11 cellular contexts compared by ENCODE assay signal in genomic region chr2:95042472-95043271, GRCh38. TPM values are rescaled to one million over a fixed set of nuclear protein-coding genes. Genes with fewer than 3 reads are reported as not detected.
A peak's percentile ranks its signal among the peaks of the same experiment; 100 is the strongest.
DNase-seq lines count a peak whose midpoint lies in the region; ATAC-seq and TF ChIP-seq lines count a peak whose summit lies in the region.
"Had no signal": no experiment of that assay in that cellular context is flagged by ENCODE, and none has a peak within 500 bp of the region (broad histone marks: within the 10 kb centered on the region; RNA-seq: fewer than 3 reads in every experiment).

No MANE protein-coding gene starts in this region.

- peaks cover 41 to 89% (median 64%) of the 10 kb centered on the region in 4 donors for H3K4me1 Mint-ChIP-seq in CD4-positive, alpha-beta memory T cell
- peaks cover 56% of the 10 kb centered on the region for H3K4me1 Mint-ChIP-seq in activated T-helper 17 cell treated with anti-CD3 and anti-CD28 coated beads, Interleukin-2, amount 50 U/mL, for 72 hours
- H3K4me1 Mint-ChIP-seq in osteocyte (ENCODE audit: unreplicated experiment): no peaks in the 10 kb centered on the region

- H3K36me3 ChIP-seq in CD4-positive, alpha-beta memory T cell (ENCODE audit: insufficient read depth, low read length): no peaks in the 10 kb centered on the region
- H3K36me3 ChIP-seq in lung (ENCODE audit: control insufficient read depth in 2 of 2, insufficient read depth in 2 of 2, low read length in 2 of 2): no peaks in the 10 kb centered on the region

- CTCF ChIA-PET in CD4-positive, alpha-beta memory T cell (lab: Charles Lee; ENCODE audit: partially characterized antibody): interaction anchor here (1.1 to 6.0 kb wide), 8 partner anchors 9 to 35 kb away, joined by 3 to 59 read pairs (median 12); no protein-coding TSS in a partner anchor

- no peaks in the 10 kb centered on the region for H3K9me3 Mint-ChIP-seq in CD4-positive, alpha-beta memory T cell
- H3K9me3 Mint-ChIP-seq in activated T-helper 17 cell treated with anti-CD3 and anti-CD28 coated beads, Interleukin-2, amount 50 U/mL, for 72 hours: peaks cover 16% of the 10 kb centered on the region
- peaks cover 10% of the 10 kb centered on the region for H3K9me3 Mint-ChIP-seq in osteocyte (ENCODE audit: unreplicated experiment)

- peak overlapping the region in 6 of 7 donors; percentile 22 to 82 (median 61) for H3K27ac Mint-ChIP-seq in CD4-positive, alpha-beta memory T cell
- peak overlapping the region; percentile 64 for H3K27ac Mint-ChIP-seq in activated T-helper 17 cell treated with anti-CD3 and anti-CD28 coated beads, Interleukin-2, amount 50 U/mL, for 72 hours
- no peak overlapping the region for H3K27ac Mint-ChIP-seq in osteocyte (ENCODE audit: unreplicated experiment)

- WGBS in lung, 2 donors: 52 to 70% methylated on average over 7 of the region's 7 CpGs

- ATAC-seq in GM21576 (IDR thresholded peaks at IDR 0.05; ENCODE audit: unreplicated experiment) (peak; percentile 18), lung (ENCODE audit: insufficient read depth, low FRiP score) (peak; percentile 4), GM21367 (IDR thresholded peaks at IDR 0.05; ENCODE audit: unreplicated experiment) (no peak)
- peak; percentile 33 for ATAC-seq in activated T-helper 17 cell treated with anti-CD3 and anti-CD28 coated beads, Interleukin-2, amount 50 U/mL, for 72 hours (replicated peaks)
- ATAC-seq: K562 had no signal

- no peaks in the 10 kb centered on the region for H3K27me3 ChIP-seq in CD4-positive, alpha-beta memory T cell (ENCODE audit: insufficient read depth, low read length)
- no peaks in the 10 kb centered on the region for H3K27me3 ChIP-seq in lung (ENCODE audit: control insufficient read depth, insufficient read depth)

- H3K27ac ChIP-seq in CD4-positive, alpha-beta memory T cell (ENCODE audit: low read depth, low read length): no peak overlapping the region
- peak overlapping the region in 1 of 2 donors; percentile 6 for H3K27ac ChIP-seq in lung (ENCODE audit: low read depth in 1 of 2, low read length in 1 of 2)

- H3K27me3 Mint-ChIP-seq in CD4-positive, alpha-beta memory T cell: no peaks in the 10 kb centered on the region
- no peaks in the 10 kb centered on the region for H3K27me3 Mint-ChIP-seq in activated T-helper 17 cell treated with anti-CD3 and anti-CD28 coated beads, Interleukin-2, amount 50 U/mL, for 72 hours
- peaks cover 18% of the 10 kb centered on the region for H3K27me3 Mint-ChIP-seq in osteocyte (ENCODE audit: unreplicated experiment)

- no peak overlapping the region for H3K4me3 ChIP-seq in CD4-positive, alpha-beta memory T cell (ENCODE audit: low read length in 2 of 2)
- no peak overlapping the region for H3K4me3 ChIP-seq in lung
- H3K4me3 ChIP-seq: K562 had no signal

- peaks cover 17 to 36% of the 10 kb centered on the region in 2 donors for H3K36me3 Mint-ChIP-seq in CD4-positive, alpha-beta memory T cell
- H3K36me3 Mint-ChIP-seq in activated T-helper 17 cell treated with anti-CD3 and anti-CD28 coated beads, Interleukin-2, amount 50 U/mL, for 72 hours (ENCODE audit: low read depth): peaks cover 47% of the 10 kb centered on the region
- H3K36me3 Mint-ChIP-seq in osteocyte (ENCODE audit: unreplicated experiment): no peaks in the 10 kb centered on the region

- intact Hi-C loops in CD4-positive, alpha-beta memory T cell (cut with micrococcal nuclease): loop anchor here (2.0 kb wide), 1 partner anchor 16 kb away; no protein-coding TSS in a partner anchor

- H3K9me3 ChIP-seq in CD4-positive, alpha-beta memory T cell (ENCODE audit: control insufficient read depth in 1 of 2, low read length in 2 of 2): no peaks in the 10 kb centered on the region
- H3K9me3 ChIP-seq in lung (ENCODE audit: control insufficient read depth in 2 of 2, insufficient read depth in 1 of 2, low read length in 1 of 2): no peaks in the 10 kb centered on the region

- H3K4me3 Mint-ChIP-seq in CD4-positive, alpha-beta memory T cell: no peak overlapping the region
- peak overlapping the region; percentile 38 for H3K4me3 Mint-ChIP-seq in activated T-helper 17 cell treated with anti-CD3 and anti-CD28 coated beads, Interleukin-2, amount 50 U/mL, for 72 hours
- no peak overlapping the region for H3K4me3 Mint-ChIP-seq in osteocyte (ENCODE audit: unreplicated experiment)

- POLR2A ChIA-PET in CD4-positive, alpha-beta memory T cell (lab: Charles Lee; ENCODE audit: partially characterized antibody): interaction anchor here (1.0 to 5.1 kb wide), 7 partner anchors 9 to 33 kb away, joined by 3 to 27 read pairs (median 5); partner anchors contain the start of gene MAL

- TF ChIP-seq CTCF in lung (IDR thresholded peaks at IDR 0.05; ENCODE audit: control extremely low read depth, extremely low read depth) (no peak), osteocyte (IDR thresholded peaks at IDR 0.05) (no peak)

- no peak for DNase-seq in CD4-positive, alpha-beta memory T cell
- no peak for DNase-seq in lung (ENCODE audit: low spot score)
- no peak for DNase-seq in NOMO-1 treated with dmso at 0.1 percent for 144 hours (lab: John Stamatoyannopoulos, UW; ENCODE audit: unreplicated experiment)
- DNase-seq in NK-92 (lab: John Stamatoyannopoulos, UW; ENCODE audit: unreplicated experiment): no peak
- DNase-seq in osteocyte (ENCODE audit: extremely low spot score, unreplicated experiment): no peak

- peaks cover 27% of the 10 kb centered on the region for H3K4me1 ChIP-seq in CD4-positive, alpha-beta memory T cell (ENCODE audit: insufficient read depth, low read length)
- peaks cover 0 to 14% of the 10 kb centered on the region in 2 donors for H3K4me1 ChIP-seq in lung (ENCODE audit: control insufficient read depth in 2 of 2, insufficient read depth in 2 of 2, low read length in 2 of 2)

RNA-seq across cellular contexts. Expression of gene MAL, which starts 17.2 kb away (rescaled TPM):
- total RNA-seq in CD4-positive, alpha-beta memory T cell: 100 to 1,000 TPM; 108 to 113 TPM
- polyA plus RNA-seq in CD4-positive, alpha-beta memory T cell: 100 to 1,000 TPM; 271 to 274 TPM
- 10 to 100 TPM; 47.2 to 65.9 TPM for total RNA-seq in activated T-helper 17 cell treated with anti-CD3 and anti-CD28 coated beads, Interleukin-2, amount 50 U/mL, for 72 hours
- total RNA-seq in lung (10 to 100 TPM in 1 of 2 donors, 1 to 10 TPM in 1; 1.3 to 19.0 TPM), osteocyte (not detected in 2 replicates)
- 10 to 100 TPM in 1 of 2 donors, 1 to 10 TPM in 1; 8.7 to 12.3 TPM for polyA plus RNA-seq in lung
- total RNA-seq: glomerular endothelial cell, K562, mammary epithelial cell had no signal
- polyA plus RNA-seq: K562, mammary epithelial cell had no signal
